ENCODE assay signal across 1 cellular context in genomic region chr16:25014500-25015147, GRCh38.
TF ChIP-seq lines count a peak whose summit lies in the region.

No MANE protein-coding gene starts in this region.

TF ChIP-seq in HepG2, 621 proteins besides CTCF, POLR2A, EP300 and RAD21 (continued from another document):
- TF ChIP-seq UBTF (CRISPR knock-in tag; IDR thresholded peaks at IDR 0.05) (peak; percentile 82), ZNF766 (CRISPR knock-in tag; IDR thresholded peaks at IDR 0.05; ENCODE audit: borderline replicate concordance) (no peak), BORCS8-MEF2B (CRISPR knock-in tag; IDR thresholded peaks at IDR 0.05) (peak; percentile 44; the same call in 1 of the 2 replicates), ATF7-NPFF (CRISPR knock-in tag; IDR thresholded peaks at IDR 0.05; ENCODE audit: low read depth) (peak; percentile 22; the same call in 1 of the 2 replicates), MYNN (CRISPR knock-in tag; IDR thresholded peaks at IDR 0.05; ENCODE audit: low read depth) (0 out of 2 replicates have a peak, but pooled peaks have one; percentile 60), ZFP82 (CRISPR knock-in tag; IDR thresholded peaks at IDR 0.05; ENCODE audit: borderline replicate concordance) (peak; percentile 21; the same call in 1 of the 2 replicates), MXI1 (IDR thresholded peaks at IDR 0.05; ENCODE audit: borderline replicate concordance, low read depth, low read length) (0 out of 3 replicates have a peak, but pooled peaks have one; percentile 31), RXRA (CRISPR knock-in tag; IDR thresholded peaks at IDR 0.05) (peak; percentile 29; the same call in 1 of the 2 replicates), ZNF7 (CRISPR knock-in tag; IDR thresholded peaks at IDR 0.05) (0 out of 2 replicates have a peak, but pooled peaks have one; percentile 17), PRDM15 (CRISPR knock-in tag; IDR thresholded peaks at IDR 0.05) (no peak), DDIT3 (CRISPR knock-in tag; IDR thresholded peaks at IDR 0.05) (no peak), CREM (IDR thresholded peaks at IDR 0.05) (no peak), CREM (CRISPR knock-in tag; IDR thresholded peaks at IDR 0.05) (no peak)
TF ChIP-seq in HepG2: peak in this region for 101.
